ENCODE assay signal across 9 cellular contexts in genomic region chr5:114101153-114101552, GRCh38.
DNase-seq lines count a peak whose midpoint lies in the region; ATAC-seq and TF ChIP-seq lines count a peak whose summit lies in the region.
"Had no signal": no experiment of that assay in that cellular context is flagged by ENCODE, and none has a peak within 500 bp of the region (broad histone marks: within the 10 kb centered on the region; RNA-seq: fewer than 3 reads in every experiment).

No MANE protein-coding gene starts in this region.

- no peaks in the 10 kb centered on the region for H3K27me3 ChIP-seq in kidney epithelial cell (ENCODE audit: control insufficient read depth, insufficient read depth, low read length)

- ATAC-seq in HG03469 (IDR thresholded peaks at IDR 0.05; ENCODE audit: unreplicated experiment) (peak; percentile 78), GM19023 (IDR thresholded peaks at IDR 0.05; ENCODE audit: unreplicated experiment) (no peak), GM18520 (IDR thresholded peaks at IDR 0.05; ENCODE audit: unreplicated experiment) (no peak)

- TF ChIP-seq CTCF in GM12875 (IDR thresholded peaks at IDR 0.05; ENCODE audit: borderline replicate concordance, insufficient read depth, low read depth, low read length) (peak; percentile 38; the same call in 1 of the 2 replicates), VCaP (conservative IDR thresholded peaks at IDR 0.05) (peak; percentile 80), kidney epithelial cell (IDR thresholded peaks at IDR 0.05; ENCODE audit: insufficient read depth, low read length, poor library complexity, severe bottlenecking) (peak; percentile 51)

- no peak overlapping the region for H3K4me3 ChIP-seq in GM12875 (ENCODE audit: low read depth, low read length)
- no peak overlapping the region for H3K4me3 ChIP-seq in kidney epithelial cell (ENCODE audit: low read depth, low read length)
- H3K4me3 ChIP-seq: thoracic aorta had no signal

- H3K36me3 ChIP-seq in kidney epithelial cell (ENCODE audit: control insufficient read depth, insufficient read depth, low read length), result no peaks in the 10 kb centered on the region
- H3K36me3 ChIP-seq: thoracic aorta had no signal

- H3K27ac ChIP-seq in VCaP, result no peak overlapping the region
- H3K27ac ChIP-seq: thoracic aorta had no signal

- DNase-seq in A172 (ENCODE audit: low spot score) (peak; percentile 46), kidney epithelial cell (ENCODE audit: low read depth) (no peak), NCI-H1436 treated with DMSO at 0.1 percent for 48 hours (lab: John Stamatoyannopoulos, UW) (no peak)
